Comparison of ENCODE assay signal across 1 cellular context in genomic region chr20:34301587-34302311, GRCh38.
TF ChIP-seq lines count a peak whose summit lies in the region.

No MANE protein-coding gene starts in this region.

TF ChIP-seq in HEK293, 187 proteins besides CTCF, POLR2A, EP300 and RAD21 (continued from another document):
- no peak for TF ChIP-seq ZBTB11 (tag by site-specific recombination; conservative IDR thresholded peaks at IDR 0.05; ENCODE audit: low read depth)
- peak; percentile 5; the same call in 1 of the 2 replicates for TF ChIP-seq ZNF335 (tag by site-specific recombination; conservative IDR thresholded peaks at IDR 0.05)
- no peak for TF ChIP-seq ZNF777 (tag by site-specific recombination; IDR thresholded peaks at IDR 0.05; ENCODE audit: borderline replicate concordance)
- TF ChIP-seq ZSCAN23 (tag by site-specific recombination; IDR thresholded peaks at IDR 0.05) = peak; percentile 13; the same call in 1 of the 2 replicates
- no peak for TF ChIP-seq ZNF792 (tag by site-specific recombination; IDR thresholded peaks at IDR 0.05)
- no peak for TF ChIP-seq ZNF629 (tag by site-specific recombination; IDR thresholded peaks at IDR 0.05)
- no peak for TF ChIP-seq ZNF426 (tag by site-specific recombination; IDR thresholded peaks at IDR 0.05)
- TF ChIP-seq ZNF266 (tag by site-specific recombination; IDR thresholded peaks at IDR 0.05; ENCODE audit: low read depth) = no peak
- no peak for TF ChIP-seq ZNF37A (tag by site-specific recombination; IDR thresholded peaks at IDR 0.05)
- TF ChIP-seq ZBTB7A (tag by site-specific recombination; IDR thresholded peaks at IDR 0.05; ENCODE audit: low read depth) = no peak
- 0 out of 2 replicates have a peak, but pooled peaks have one; percentile 31 for TF ChIP-seq ZNF239 (tag by site-specific recombination; IDR thresholded peaks at IDR 0.05)
- no peak for TF ChIP-seq ZNF221 (tag by site-specific recombination; IDR thresholded peaks at IDR 0.05; ENCODE audit: borderline replicate concordance)
- TF ChIP-seq ZNF610 (tag by site-specific recombination; IDR thresholded peaks at IDR 0.05; ENCODE audit: borderline replicate concordance) = no peak
- peak; percentile 96 for TF ChIP-seq ZNF121 (tag by site-specific recombination; IDR thresholded peaks at IDR 0.05)
- no peak for TF ChIP-seq ZNF791 (tag by site-specific recombination; IDR thresholded peaks at IDR 0.05)
- TF ChIP-seq ZNF214 (tag by site-specific recombination; IDR thresholded peaks at IDR 0.05; ENCODE audit: borderline replicate concordance) = no peak
- TF ChIP-seq ZNF274 (IDR thresholded peaks at IDR 0.05; ENCODE audit: low read length) = no peak
- no peak for TF ChIP-seq ZNF274 (tag by site-specific recombination; IDR thresholded peaks at IDR 0.05; ENCODE audit: borderline replicate concordance)
- TF ChIP-seq ZNF18 (tag by site-specific recombination; IDR thresholded peaks at IDR 0.05) = no peak
- TF ChIP-seq ZNF513 (tag by site-specific recombination; IDR thresholded peaks at IDR 0.05) = no peak
- TF ChIP-seq ZSCAN4 (tag by site-specific recombination; IDR thresholded peaks at IDR 0.05) = no peak
- no peak for TF ChIP-seq ZBTB1 (tag by site-specific recombination; IDR thresholded peaks at IDR 0.05)
- TF ChIP-seq ZBTB48 (tag by site-specific recombination; IDR thresholded peaks at IDR 0.05) = no peak
- TF ChIP-seq ZNF664 (tag by site-specific recombination; IDR thresholded peaks at IDR 0.05) = 0 out of 2 replicates have a peak, but pooled peaks have one; percentile 17
- 0 out of 2 replicates have a peak, but pooled peaks have one; percentile 11 for TF ChIP-seq OSR2 (tag by site-specific recombination; IDR thresholded peaks at IDR 0.05)
- 0 out of 2 replicates have a peak, but pooled peaks have one; percentile 56 for TF ChIP-seq ZNF645 (tag by site-specific recombination; IDR thresholded peaks at IDR 0.05)
- no peak for TF ChIP-seq BCL11B (tag by site-specific recombination; IDR thresholded peaks at IDR 0.05; ENCODE audit: low read depth)
- peak; percentile 63; the same call in 1 of the 2 replicates for TF ChIP-seq KLF7 (tag by site-specific recombination; IDR thresholded peaks at IDR 0.05; ENCODE audit: borderline replicate concordance)
TF ChIP-seq in HEK293: peak in this region for 11.
